Comparison of ENCODE assay signal across 28 cellular contexts in genomic region chr10:11007661-11008060, GRCh38.
"Had no signal": no experiment of that assay in that cellular context is flagged by ENCODE, and none has a peak within 500 bp of the region (broad histone marks: within the 10 kb centered on the region; RNA-seq: fewer than 3 reads in every experiment).

No MANE protein-coding gene starts in this region.

- H2AFZ ChIP-seq: parathyroid adenoma had no signal

- H3K4me3 Mint-ChIP-seq: activated naive CD8-positive, alpha-beta T cell; memory B cell; nephron progenitor cell; stimulated activated effector memory CD8-positive, alpha-beta T cell treated with anti-CD3 and anti-CD28 coated beads, Interleukin-12 subunit alpha, Interleukin-12 subunit beta, amount 100 ng/mL, for 72 hours; stimulated activated naive CD8-positive, alpha-beta T cell treated with anti-CD3 and anti-CD28 coated beads, Interleukin-15, amount 100 ng/mL, for 72 hours; T-helper 1 cell treated with Interleukin-12 subunit alpha and Interleukin-12 subunit beta and Interleukin-4 antibody, amounts not matched to agents 30 μg/mL and 1 μg/mL, for 36 hours had no signal

- H3K36me3 ChIP-seq: cardiac muscle cell, right atrium auricular region, transverse colon had no signal

- H3K79me2 ChIP-seq: parathyroid adenoma had no signal

- H3K27ac ChIP-seq: body of pancreas, cardiac muscle cell, parathyroid adenoma, right atrium auricular region, transverse colon, VCaP had no signal

- H3K9me3 ChIP-seq: body of pancreas, right atrium auricular region, SK-N-SH, transverse colon had no signal

- H3K27me3 ChIP-seq: body of pancreas, cardiac muscle cell, right atrium auricular region, transverse colon had no signal

- H3K36me3 Mint-ChIP-seq: activated naive CD8-positive, alpha-beta T cell; memory B cell; stimulated activated effector memory CD8-positive, alpha-beta T cell treated with anti-CD3 and anti-CD28 coated beads, Interleukin-12 subunit alpha, Interleukin-12 subunit beta, amount 100 ng/mL, for 72 hours had no signal

- H3K4me2 ChIP-seq: SK-N-SH had no signal

- DNase-seq: activated CD4-positive, alpha-beta T cell treated with anti-CD3 and anti-CD28 coated beads for 48 hours; activated CD4-positive, alpha-beta T cell treated with anti-CD3 and anti-CD28 coated beads, Interleukin-2, amount 50 U/mL, for 48 hours; activated CD8-positive, alpha-beta memory T cell treated with anti-CD3 and anti-CD28 coated beads for 24 hours; activated effector memory CD4-positive, alpha-beta T cell treated with Interleukin-2 at 50 U/mL for 16 hours; activated naive CD4-positive, alpha-beta T cell treated with Interleukin-2 at 50 U/mL for 16 hours; aorta; body of pancreas; effector CD4-positive, alpha-beta T cell; glutamatergic neuron; left cardiac atrium; nephron progenitor cell; occipital lobe; SK-N-SH; stimulated activated CD4-positive, alpha-beta T cell treated with anti-CD3 and anti-CD28 coated beads, Interleukin-4, amount 100 ng/mL, for 24 hours; stimulated activated naive CD8-positive, alpha-beta T cell treated with anti-CD3 and anti-CD28 coated beads, Interleukin-15, amount 100 ng/mL, for 72 hours; substantia nigra; SW 1271; T-helper 9 cell; transverse colon had no signal

- H3K4me3 ChIP-seq: body of pancreas, cardiac muscle cell, right atrium auricular region, transverse colon had no signal

- H3K9me2 ChIP-seq: SK-N-SH had no signal

- H3K27ac Mint-ChIP-seq: activated naive CD8-positive, alpha-beta T cell; memory B cell; nephron progenitor cell; stimulated activated effector memory CD8-positive, alpha-beta T cell treated with anti-CD3 and anti-CD28 coated beads, Interleukin-12 subunit alpha, Interleukin-12 subunit beta, amount 100 ng/mL, for 72 hours; stimulated activated naive CD8-positive, alpha-beta T cell treated with anti-CD3 and anti-CD28 coated beads, Interleukin-15, amount 100 ng/mL, for 72 hours; T-helper 1 cell treated with Interleukin-12 subunit alpha and Interleukin-12 subunit beta and Interleukin-4 antibody, amounts not matched to agents 30 μg/mL and 1 μg/mL, for 36 hours had no signal

- H3K9me3 Mint-ChIP-seq: memory B cell; nephron progenitor cell; stimulated activated effector memory CD8-positive, alpha-beta T cell treated with anti-CD3 and anti-CD28 coated beads, Interleukin-12 subunit alpha, Interleukin-12 subunit beta, amount 100 ng/mL, for 72 hours; stimulated activated naive CD8-positive, alpha-beta T cell treated with anti-CD3 and anti-CD28 coated beads, Interleukin-15, amount 100 ng/mL, for 72 hours; T-helper 1 cell treated with Interleukin-12 subunit alpha and Interleukin-12 subunit beta and Interleukin-4 antibody, amounts not matched to agents 30 μg/mL and 1 μg/mL, for 36 hours had no signal

- ATAC-seq: activated CD4-positive, CD25-positive, alpha-beta regulatory T cell treated with anti-CD3 and anti-CD28 coated beads, Interleukin-2, amount 50 U/mL, for 24 hours; body of pancreas; left cardiac atrium; stimulated activated naive CD8-positive, alpha-beta T cell treated with anti-CD3 and anti-CD28 coated beads, Interleukin-15, amount 100 ng/mL, for 72 hours had no signal

- H3K4me1 ChIP-seq: body of pancreas, parathyroid adenoma, transverse colon had no signal

- H3K9ac ChIP-seq: parathyroid adenoma, SK-N-SH had no signal
